Comparison of ENCODE assay signal across 1 cellular context in genomic region chr2:162106746-162107145, GRCh38.
TF ChIP-seq lines count a peak whose summit lies in the region.

No MANE protein-coding gene starts in this region.

TF ChIP-seq in SK-N-SH, 30 proteins besides CTCF, POLR2A, EP300 and RAD21 (continued from another document):
- TF ChIP-seq ZBTB33 (IDR thresholded peaks at IDR 0.05; ENCODE audit: borderline replicate concordance, low read depth) (no peak), USF2 (IDR thresholded peaks at IDR 0.05; ENCODE audit: borderline replicate concordance, low read depth, low read length) (no peak), SIN3A (IDR thresholded peaks at IDR 0.05; ENCODE audit: borderline replicate concordance, low read depth, low read length) (no peak)
